ENCODE assay signal across 34 cellular contexts in genomic region chr3:110006913-110007312, GRCh38.
"Had no signal": no experiment of that assay in that cellular context is flagged by ENCODE, and none has a peak within 500 bp of the region (broad histone marks: within the 10 kb centered on the region; RNA-seq: fewer than 3 reads in every experiment).

No MANE protein-coding gene starts in this region.

- H3K4me1 ChIP-seq: adrenal gland, body of pancreas, breast epithelium had no signal

- H3K36me3 ChIP-seq: adrenal gland, brain microvascular endothelial cell, breast epithelium had no signal

- ATAC-seq: activated CD8-positive, alpha-beta T cell treated with anti-CD3 and anti-CD28 coated beads for 36 hours; activated naive CD4-positive, alpha-beta T cell treated with anti-CD3 and anti-CD28 coated beads, Interleukin-2, amount 50 U/mL, for 72 hours; activated T-cell treated with anti-CD3 and anti-CD28 coated beads, Interleukin-2, amount 50 U/mL, for 4 hours; activated T-cell treated with anti-CD3 and anti-CD28 coated beads, Interleukin-2, amount 50 U/mL, for 72 hours; activated T-helper 17 cell treated with anti-CD3 and anti-CD28 coated beads, Interleukin-2, amount 50 U/mL, for 72 hours; body of pancreas had no signal

- H3K27me3 ChIP-seq: adrenal gland, body of pancreas, brain microvascular endothelial cell, breast epithelium had no signal

- DNase-seq: activated B cell treated with CpG ODN at 0.5 μM for 24 hours; activated CD4-positive, alpha-beta memory T cell treated with anti-CD3 and anti-CD28 coated beads for 36 hours; activated CD4-positive, alpha-beta T cell treated with anti-CD3 and anti-CD28 coated beads for 4 hours; activated CD4-positive, alpha-beta T cell treated with anti-CD3 and anti-CD28 coated beads, Interleukin-2, amount 10 ng/mL, durations not matched to agents 24 days and 14 days; activated CD4-positive, alpha-beta T cell treated with anti-CD3 and anti-CD28 coated beads, Interleukin-2, amount 50 U/mL, for 1 hour; activated CD4-positive, alpha-beta T cell treated with anti-CD3 and anti-CD28 coated beads, Interleukin-2, amount 50 U/mL, for 4 hours; activated CD4-positive, CD25-positive, alpha-beta regulatory T cell treated with anti-CD3 and anti-CD28 coated beads, Interleukin-2, amount 50 U/mL, for 72 hours; activated CD8-positive, alpha-beta memory T cell treated with anti-CD3 and anti-CD28 coated beads, Interleukin-2, amount 50 U/mL, for 4 hours; activated CD8-positive, alpha-beta T cell treated with anti-CD3 and anti-CD28 coated beads for 36 hours; activated effector memory CD4-positive, alpha-beta T cell treated with anti-CD3 and anti-CD28 coated beads, Interleukin-2, amount 50 U/mL, for 16 hours; activated gamma-delta T cell treated with Interleukin-2 at 50 U/mL for 16 hours; activated naive CD4-positive, alpha-beta T cell; activated naive CD4-positive, alpha-beta T cell treated with anti-CD3 and anti-CD28 coated beads for 36 hours; activated naive CD4-positive, alpha-beta T cell treated with anti-CD3 and anti-CD28 coated beads, Interleukin-2, amount 50 U/mL, for 16 hours; activated naive CD8-positive, alpha-beta T cell treated with anti-CD3 and anti-CD28 coated beads for 36 hours; activated T-cell treated with anti-CD3 and anti-CD28 coated beads for 4 hours; activated T-cell treated with anti-CD3 and anti-CD28 coated beads, Interleukin-2, amount 50 U/mL, for 1 hour; activated T-cell treated with anti-CD3 and anti-CD28 coated beads, Interleukin-2, amount 50 U/mL, for 4 hours; activated T-cell treated with anti-CD3 and anti-CD28 coated beads, Interleukin-2, amount 50 U/mL, for 72 hours; adrenal gland; amniotic stem cell; aorta; body of pancreas; brain microvascular endothelial cell; central memory CD4-positive, alpha-beta T cell; T-helper 1 cell; T-helper 2 cell; T-helper 9 cell had no signal

- FAIRE-seq: astrocyte, TTC549 had no signal

- H3K27ac ChIP-seq: adrenal gland, body of pancreas, brain microvascular endothelial cell, breast epithelium, VCaP had no signal

- H3K9me3 ChIP-seq: adrenal gland, body of pancreas, breast epithelium had no signal

- H3K4me3 ChIP-seq: adrenal gland, body of pancreas, breast epithelium had no signal
